In the genomic region with DNA sequence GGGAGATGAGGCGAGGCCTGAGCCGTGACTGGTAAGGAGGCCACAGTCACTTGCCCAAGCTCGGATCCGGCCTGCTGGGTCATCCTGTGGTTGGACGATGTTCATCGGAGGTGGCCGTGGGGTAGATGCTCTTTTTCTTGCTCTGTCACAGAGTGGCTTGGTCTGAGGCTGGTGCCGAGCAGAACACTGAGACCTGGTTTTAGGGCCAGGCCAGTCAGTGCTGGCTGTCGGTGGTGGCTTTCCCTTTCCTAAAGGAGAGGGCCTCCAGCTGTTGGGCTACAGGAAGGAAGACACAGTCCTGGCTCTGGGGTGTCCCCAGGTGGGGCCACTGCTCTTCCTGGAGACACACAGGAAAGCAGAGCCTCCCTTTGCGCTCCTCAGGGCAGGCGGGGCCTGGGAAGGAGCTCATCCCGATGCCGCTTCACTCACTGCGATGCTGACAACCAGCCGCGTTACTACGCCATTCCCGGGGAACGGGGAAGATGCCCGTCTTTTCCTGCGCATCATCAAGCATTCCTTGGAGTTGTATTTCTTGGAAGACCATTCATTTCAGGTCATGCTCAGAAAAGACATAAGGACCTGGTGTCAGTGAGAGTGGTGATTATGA, we compare ENCODE assay signal across 29 cellular contexts.
"Had no signal": no experiment of that assay in that cellular context is flagged by ENCODE, and none has a peak within 500 bp of the region (broad histone marks: within the 10 kb centered on the region; RNA-seq: fewer than 3 reads in every experiment).

No MANE protein-coding gene starts in this region.

- H3K9me3 ChIP-seq: colonic mucosa had no signal

- ATAC-seq: activated CD4-positive, CD25-positive, alpha-beta regulatory T cell treated with anti-CD3 and anti-CD28 coated beads, Interleukin-2, amount 50 U/mL, for 24 hours; activated CD8-positive, alpha-beta memory T cell treated with anti-CD3 and anti-CD28 coated beads, Interleukin-2, amount 10 ng/mL, durations not matched to agents 7 days and 5 days; activated CD8-positive, alpha-beta T cell treated with anti-CD3 and anti-CD28 coated beads, Interleukin-2, amount 10 ng/mL, durations not matched to agents 7 days and 5 days; esophagus mucosa; T-helper 17 cell had no signal

- H3K4me3 Mint-ChIP-seq: activated B cell treated with CpG ODN at 0.5 μM for 24 hours; activated CD4-positive, alpha-beta memory T cell treated with anti-CD3 and anti-CD28 coated beads for 36 hours; activated CD8-positive, alpha-beta memory T cell treated with anti-CD3 and anti-CD28 coated beads, Interleukin-2, amount 10 ng/mL, durations not matched to agents 7 days and 5 days; activated CD8-positive, alpha-beta T cell treated with anti-CD3 and anti-CD28 coated beads, Interleukin-2, amount 10 ng/mL, durations not matched to agents 7 days and 5 days; activated naive CD8-positive, alpha-beta T cell; activated T-helper 1 cell treated with anti-CD3 and anti-CD28 coated beads, Interleukin-12 subunit alpha, Interleukin-12 subunit beta, Interleukin-2, Interleukin-4 antibody, amounts not matched to agents 30 ng/mL and 10 ng/mL and 1 ng/mL, durations not matched to agents 14 hours and 24 hours and 36 hours; dendritic cell treated with granulocyte-macrophage colony-stimulating factor and Interleukin-4, amounts not matched to agents 40 ng/mL and 50 ng/mL, for 4 days; endodermal cell; T-helper 17 cell; T-helper 2 cell treated with Interferon-gamma antibody and Interleukin-4, amounts not matched to agents 5 μg/mL and 100 μg/mL, for 36 hours had no signal

- H3K36me3 Mint-ChIP-seq: activated CD4-positive, alpha-beta memory T cell treated with anti-CD3 and anti-CD28 coated beads for 36 hours; activated CD8-positive, alpha-beta memory T cell treated with anti-CD3 and anti-CD28 coated beads, Interleukin-2, amount 10 ng/mL, durations not matched to agents 7 days and 5 days; activated naive CD8-positive, alpha-beta T cell had no signal

- H3K27me3 ChIP-seq: brain microvascular endothelial cell, colonic mucosa had no signal

- H3K4me1 Mint-ChIP-seq: activated B cell treated with CpG ODN at 0.5 μM for 24 hours; activated CD8-positive, alpha-beta memory T cell treated with anti-CD3 and anti-CD28 coated beads, Interleukin-2, amount 10 ng/mL, durations not matched to agents 7 days and 5 days had no signal

- H3K36me3 ChIP-seq: brain microvascular endothelial cell, colonic mucosa, WERI-Rb-1 had no signal

- H3K4me3 ChIP-seq: colonic mucosa, dorsolateral prefrontal cortex had no signal

- DNase-seq: activated B cell treated with CpG ODN at 0.5 μM for 24 hours; activated CD4-positive, alpha-beta T cell treated with anti-CD3 and anti-CD28 coated beads, Interleukin-2, amount 50 U/mL, for 1 hour; activated CD8-positive, alpha-beta memory T cell treated with anti-CD3 and anti-CD28 coated beads, Interleukin-2, amount 10 ng/mL, durations not matched to agents 7 days and 5 days; activated CD8-positive, alpha-beta memory T cell treated with anti-CD3 and anti-CD28 coated beads, Interleukin-2, amount 50 U/mL, for 4 hours; activated CD8-positive, alpha-beta T cell treated with anti-CD3 and anti-CD28 coated beads, Interleukin-2, amount 10 ng/mL, durations not matched to agents 7 days and 5 days; activated effector memory CD4-positive, alpha-beta T cell treated with anti-CD3 and anti-CD28 coated beads, Interleukin-2, amount 50 U/mL, for 16 hours; activated naive CD4-positive, alpha-beta T cell treated with anti-CD3 and anti-CD28 coated beads, Interleukin-2, amount 50 U/mL, for 16 hours; activated T-cell treated with anti-CD3 and anti-CD28 coated beads, Interleukin-2, amount 50 U/mL, for 1 hour; amniotic stem cell; brain microvascular endothelial cell; central memory CD4-positive, alpha-beta T cell; cerebellar nuclear complex; colonic mucosa; effector memory CD4-positive, alpha-beta T cell; endodermal cell; foreskin fibroblast; T-helper 1 cell; T-helper 17 cell; T1000; WERI-Rb-1 had no signal

- H3K27me3 Mint-ChIP-seq: activated B cell treated with CpG ODN at 0.5 μM for 24 hours; activated CD8-positive, alpha-beta memory T cell treated with anti-CD3 and anti-CD28 coated beads, Interleukin-2, amount 10 ng/mL, durations not matched to agents 7 days and 5 days; dendritic cell treated with granulocyte-macrophage colony-stimulating factor and Interleukin-4, amounts not matched to agents 40 ng/mL and 50 ng/mL, for 4 days had no signal

- H3K27ac ChIP-seq: brain microvascular endothelial cell, colonic mucosa, WERI-Rb-1 had no signal

- H3K27ac Mint-ChIP-seq: activated B cell treated with CpG ODN at 0.5 μM for 24 hours; activated CD8-positive, alpha-beta memory T cell treated with anti-CD3 and anti-CD28 coated beads, Interleukin-2, amount 10 ng/mL, durations not matched to agents 7 days and 5 days; activated CD8-positive, alpha-beta T cell treated with anti-CD3 and anti-CD28 coated beads, Interleukin-2, amount 10 ng/mL, durations not matched to agents 7 days and 5 days; activated T-helper 2 cell treated with anti-CD3 and anti-CD28 coated beads, Interferon-gamma antibody, Interleukin-2, Interleukin-4, amounts not matched to agents 10 μg/mL and 5 μg/mL and 100 μg/mL, durations not matched to agents 14 hours and 24 hours and 36 hours; dendritic cell treated with granulocyte-macrophage colony-stimulating factor and Interleukin-4, amounts not matched to agents 40 ng/mL and 50 ng/mL, for 4 days; T-helper 17 cell; T-helper 2 cell treated with Interferon-gamma antibody and Interleukin-4, amounts not matched to agents 5 μg/mL and 100 μg/mL, for 36 hours had no signal

- H3K9me3 Mint-ChIP-seq: activated B cell treated with CpG ODN at 0.5 μM for 24 hours; endodermal cell; T-helper 2 cell treated with Interferon-gamma antibody and Interleukin-4, amounts not matched to agents 5 μg/mL and 100 μg/mL, for 36 hours had no signal

- H3K4me1 ChIP-seq: colonic mucosa had no signal
